ENCODE assay signal across 12 cellular contexts in genomic region chr13:99191900-99192399, GRCh38. TPM values are rescaled to one million over a fixed set of nuclear protein-coding genes. Genes with fewer than 3 reads are reported as not detected.
A peak's percentile ranks its signal among the peaks of the same experiment; 100 is the strongest.
DNase-seq lines count a peak whose midpoint lies in the region; ATAC-seq and TF ChIP-seq lines count a peak whose summit lies in the region.
"Had no signal": no experiment of that assay in that cellular context is flagged by ENCODE, and none has a peak within 500 bp of the region (broad histone marks: within the 10 kb centered on the region; RNA-seq: fewer than 3 reads in every experiment).

No MANE protein-coding gene starts in this region.

- no peak for TF ChIP-seq CTCF in C4-2B (conservative IDR thresholded peaks at IDR 0.05)
- TF ChIP-seq CTCF in LNCaP clone FGC (IDR thresholded peaks at IDR 0.05; ENCODE audit: control insufficient read depth, extremely low read depth, insufficient read depth) = no peak
- no peak for TF ChIP-seq CTCF in astrocyte of the spinal cord (IDR thresholded peaks at IDR 0.05; ENCODE audit: low read depth, low read length)
- no peak for TF ChIP-seq CTCF in chondrocyte (IDR thresholded peaks at IDR 0.05)

- DNase-seq in LNCaP clone FGC (ENCODE audit: low read depth) (peak; percentile 78), astrocyte of the spinal cord (ENCODE audit: low read depth, low spot score) (peak; percentile 32), chondrocyte (ENCODE audit: low spot score) (no peak), foreskin melanocyte (no peak), HEK293T (ENCODE audit: extremely low spot score) (no peak)
- DNase-seq: hippocampal formation, NCI-H146, testis had no signal

- no peaks in the 10 kb centered on the region for H3K27me3 Mint-ChIP-seq in chondrocyte (ENCODE audit: low read depth)

- peak overlapping the region; percentile 47 for H3K27ac ChIP-seq in C4-2B
- H3K27ac ChIP-seq in mucosa of rectum (ENCODE audit: low read depth in 2 of 2, low read length in 2 of 2) = peak overlapping the region; percentile 88 to 91
- H3K27ac ChIP-seq: testis had no signal

- peaks cover 7% of the 10 kb centered on the region for H3K4me1 Mint-ChIP-seq in chondrocyte (ENCODE audit: low read depth)

- POLR2A ChIA-PET in HEK293T (lab: Yijun Ruan, JAX) = interaction anchor here (1.7 kb wide), 1 partner anchor 9 kb away, joined by 4 read pairs; the partner anchor contains the start of gene UBAC2

- H3K9ac ChIP-seq in mucosa of rectum (ENCODE audit: low read depth in 1 of 2, low read length in 2 of 2) = peak overlapping the region in 1 of 2 donors; percentile 64

- no peaks in the 10 kb centered on the region for H3K36me3 Mint-ChIP-seq in chondrocyte (ENCODE audit: low read depth)
- H3K36me3 Mint-ChIP-seq: natural killer cell treated with Interleukin-12 subunit alpha and Interleukin-12 subunit beta and Interleukin-15 and Interleukin-18, amount 100 ng/mL, for 72 hours had no signal

- H3K27ac Mint-ChIP-seq in chondrocyte (ENCODE audit: unreplicated experiment) = no peak overlapping the region
- H3K27ac Mint-ChIP-seq: natural killer cell treated with Interleukin-12 subunit alpha and Interleukin-12 subunit beta and Interleukin-15 and Interleukin-18, amount 100 ng/mL, for 72 hours had no signal

- H3K9me3 ChIP-seq in mucosa of rectum (ENCODE audit: control insufficient read depth in 2 of 2, low read length in 2 of 2) = no peaks in the 10 kb centered on the region
- H3K9me3 ChIP-seq: testis had no signal

- H3K36me3 ChIP-seq in mucosa of rectum (ENCODE audit: control insufficient read depth in 2 of 2, insufficient read depth in 2 of 2, low read length in 2 of 2) = no peaks in the 10 kb centered on the region

- no peak overlapping the region for H3K4me3 ChIP-seq in LNCaP clone FGC (ENCODE audit: low read depth, low read length)
- no peak overlapping the region for H3K4me3 ChIP-seq in astrocyte of the spinal cord (ENCODE audit: low read depth, low read length)
- H3K4me3 ChIP-seq in mucosa of rectum (ENCODE audit: low read length in 2 of 2) = peak overlapping the region; percentile 36 to 50
- H3K4me3 ChIP-seq: testis had no signal

- ATAC-seq in HG02884 (IDR thresholded peaks at IDR 0.05; ENCODE audit: unreplicated experiment) = no peak

- H3K9me3 Mint-ChIP-seq in chondrocyte (ENCODE audit: low read depth) = no peaks in the 10 kb centered on the region
- H3K9me3 Mint-ChIP-seq: natural killer cell treated with Interleukin-12 subunit alpha and Interleukin-12 subunit beta and Interleukin-15 and Interleukin-18, amount 100 ng/mL, for 72 hours had no signal

- CTCF ChIA-PET in HEK293T (lab: Yijun Ruan, JAX) = interaction anchor here (0.8 kb wide), 1 partner anchor 8 kb away, joined by 3 read pairs; no protein-coding TSS in a partner anchor

- peaks cover 30 to 37% of the 10 kb centered on the region in 2 donors for H3K4me1 ChIP-seq in mucosa of rectum (ENCODE audit: control insufficient read depth in 2 of 2, insufficient read depth in 2 of 2, low read length in 2 of 2)

- H3K4me3 Mint-ChIP-seq in chondrocyte (ENCODE audit: unreplicated experiment) = no peak overlapping the region
- H3K4me3 Mint-ChIP-seq: natural killer cell treated with Interleukin-12 subunit alpha and Interleukin-12 subunit beta and Interleukin-15 and Interleukin-18, amount 100 ng/mL, for 72 hours had no signal

- H3K27me3 ChIP-seq in mucosa of rectum (ENCODE audit: control insufficient read depth in 2 of 2, insufficient read depth in 2 of 2, low read length in 2 of 2) = no peaks in the 10 kb centered on the region
- H3K27me3 ChIP-seq: testis had no signal

- in situ Hi-C loops in astrocyte of the spinal cord (cut with HindIII; ENCODE audit: low sequenced_read_pairs) = no loop called here

TF ChIP-seq in HEK293T, 16 proteins besides CTCF, POLR2A, EP300 and RAD21:
- TF ChIP-seq HDGF (IDR thresholded peaks at IDR 0.05; ENCODE audit: borderline replicate concordance) (no peak), FOXA1 (IDR thresholded peaks at IDR 0.05) (no peak), NFRKB (IDR thresholded peaks at IDR 0.05) (no peak), SP1 (IDR thresholded peaks at IDR 0.05) (no peak)

RNA-seq across cellular contexts. Expression of gene UBAC2, which starts 8.7 kb away (rescaled TPM):
- 70.8 to 76.0 TPM (median 74.9 TPM) in 3 replicates for total RNA-seq in chondrocyte

Comparison
In these comparisons a context has a peak if more than half of its experiments do, and no peak if none do; other contexts are left out.
1. DNase-seq: peak in LNCaP clone FGC (single experiment) and astrocyte of the spinal cord (single experiment); none in chondrocyte (single experiment), foreskin melanocyte (single experiment) and HEK293T (single experiment).
2. H3K4me3 ChIP-seq: peak in mucosa of rectum (2 of 2); none in LNCaP clone FGC (single experiment) and astrocyte of the spinal cord (single experiment).